ENCODE assay signal across 2 cellular contexts in genomic region chr1:223856386-223856785, GRCh38.
TF ChIP-seq lines count a peak whose summit lies in the region.

No MANE protein-coding gene starts in this region.

TF ChIP-seq in GM23338, 12 proteins besides CTCF, POLR2A, EP300 and RAD21:
- TF ChIP-seq, protein P1, sequence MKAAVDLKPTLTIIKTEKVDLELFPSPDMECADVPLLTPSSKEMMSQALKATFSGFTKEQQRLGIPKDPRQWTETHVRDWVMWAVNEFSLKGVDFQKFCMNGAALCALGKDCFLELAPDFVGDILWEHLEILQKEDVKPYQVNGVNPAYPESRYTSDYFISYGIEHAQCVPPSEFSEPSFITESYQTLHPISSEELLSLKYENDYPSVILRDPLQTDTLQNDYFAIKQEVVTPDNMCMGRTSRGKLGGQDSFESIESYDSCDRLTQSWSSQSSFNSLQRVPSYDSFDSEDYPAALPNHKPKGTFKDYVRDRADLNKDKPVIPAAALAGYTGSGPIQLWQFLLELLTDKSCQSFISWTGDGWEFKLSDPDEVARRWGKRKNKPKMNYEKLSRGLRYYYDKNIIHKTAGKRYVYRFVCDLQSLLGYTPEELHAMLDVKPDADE (IDR thresholded peaks at IDR 0.05), result no peak
- TF ChIP-seq ZNF114 (CRISPR knock-in tag; IDR thresholded peaks at IDR 0.05), result no peak
- TF ChIP-seq, protein P2, sequence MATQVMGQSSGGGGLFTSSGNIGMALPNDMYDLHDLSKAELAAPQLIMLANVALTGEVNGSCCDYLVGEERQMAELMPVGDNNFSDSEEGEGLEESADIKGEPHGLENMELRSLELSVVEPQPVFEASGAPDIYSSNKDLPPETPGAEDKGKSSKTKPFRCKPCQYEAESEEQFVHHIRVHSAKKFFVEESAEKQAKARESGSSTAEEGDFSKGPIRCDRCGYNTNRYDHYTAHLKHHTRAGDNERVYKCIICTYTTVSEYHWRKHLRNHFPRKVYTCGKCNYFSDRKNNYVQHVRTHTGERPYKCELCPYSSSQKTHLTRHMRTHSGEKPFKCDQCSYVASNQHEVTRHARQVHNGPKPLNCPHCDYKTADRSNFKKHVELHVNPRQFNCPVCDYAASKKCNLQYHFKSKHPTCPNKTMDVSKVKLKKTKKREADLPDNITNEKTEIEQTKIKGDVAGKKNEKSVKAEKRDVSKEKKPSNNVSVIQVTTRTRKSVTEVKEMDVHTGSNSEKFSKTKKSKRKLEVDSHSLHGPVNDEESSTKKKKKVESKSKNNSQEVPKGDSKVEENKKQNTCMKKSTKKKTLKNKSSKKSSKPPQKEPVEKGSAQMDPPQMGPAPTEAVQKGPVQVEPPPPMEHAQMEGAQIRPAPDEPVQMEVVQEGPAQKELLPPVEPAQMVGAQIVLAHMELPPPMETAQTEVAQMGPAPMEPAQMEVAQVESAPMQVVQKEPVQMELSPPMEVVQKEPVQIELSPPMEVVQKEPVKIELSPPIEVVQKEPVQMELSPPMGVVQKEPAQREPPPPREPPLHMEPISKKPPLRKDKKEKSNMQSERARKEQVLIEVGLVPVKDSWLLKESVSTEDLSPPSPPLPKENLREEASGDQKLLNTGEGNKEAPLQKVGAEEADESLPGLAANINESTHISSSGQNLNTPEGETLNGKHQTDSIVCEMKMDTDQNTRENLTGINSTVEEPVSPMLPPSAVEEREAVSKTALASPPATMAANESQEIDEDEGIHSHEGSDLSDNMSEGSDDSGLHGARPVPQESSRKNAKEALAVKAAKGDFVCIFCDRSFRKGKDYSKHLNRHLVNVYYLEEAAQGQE (IDR thresholded peaks at IDR 0.05; ENCODE audit: unreplicated experiment), result no peak
- TF ChIP-seq STAT1 (IDR thresholded peaks at IDR 0.05; ENCODE audit: unreplicated experiment), result no peak
- TF ChIP-seq EZH2 (IDR thresholded peaks at IDR 0.05; ENCODE audit: low read depth, unreplicated experiment), result no peak
- no peak for TF ChIP-seq JUNB (IDR thresholded peaks at IDR 0.05; ENCODE audit: unreplicated experiment)
- no peak for TF ChIP-seq EZH2phosphoT487 (IDR thresholded peaks at IDR 0.05; ENCODE audit: unreplicated experiment)
- no peak for TF ChIP-seq NANOG (IDR thresholded peaks at IDR 0.05; ENCODE audit: borderline replicate concordance)
- no peak for TF ChIP-seq ZNF462 (CRISPR knock-in tag; IDR thresholded peaks at IDR 0.05)
- no peak for TF ChIP-seq CREB1 (CRISPR knock-in tag; IDR thresholded peaks at IDR 0.05; ENCODE audit: low read depth)
- TF ChIP-seq ZNF331 (CRISPR knock-in tag; IDR thresholded peaks at IDR 0.05; ENCODE audit: low read depth), result no peak
- no peak for TF ChIP-seq POLR2AphosphoS5 (IDR thresholded peaks at IDR 0.05; ENCODE audit: low read depth)

TF ChIP-seq in H1, 55 proteins besides CTCF, POLR2A, EP300 and RAD21 (continued from another document):
- TF ChIP-seq CHD7 (IDR thresholded peaks at IDR 0.05; ENCODE audit: insufficient replicate concordance, low read length), result no peak
- no peak for TF ChIP-seq SIX5 (IDR thresholded peaks at IDR 0.05; ENCODE audit: low read depth, low read length)
- TF ChIP-seq FOSL1 (IDR thresholded peaks at IDR 0.05; ENCODE audit: insufficient read depth, low read depth, low read length), result no peak
- TF ChIP-seq RNF2 (IDR thresholded peaks at IDR 0.05; ENCODE audit: borderline replicate concordance, low read depth, low read length, missing control alignments, poor library complexity, severe bottlenecking), result no peak
